Comparison of ENCODE assay signal across 1 cellular context in the genomic region with DNA sequence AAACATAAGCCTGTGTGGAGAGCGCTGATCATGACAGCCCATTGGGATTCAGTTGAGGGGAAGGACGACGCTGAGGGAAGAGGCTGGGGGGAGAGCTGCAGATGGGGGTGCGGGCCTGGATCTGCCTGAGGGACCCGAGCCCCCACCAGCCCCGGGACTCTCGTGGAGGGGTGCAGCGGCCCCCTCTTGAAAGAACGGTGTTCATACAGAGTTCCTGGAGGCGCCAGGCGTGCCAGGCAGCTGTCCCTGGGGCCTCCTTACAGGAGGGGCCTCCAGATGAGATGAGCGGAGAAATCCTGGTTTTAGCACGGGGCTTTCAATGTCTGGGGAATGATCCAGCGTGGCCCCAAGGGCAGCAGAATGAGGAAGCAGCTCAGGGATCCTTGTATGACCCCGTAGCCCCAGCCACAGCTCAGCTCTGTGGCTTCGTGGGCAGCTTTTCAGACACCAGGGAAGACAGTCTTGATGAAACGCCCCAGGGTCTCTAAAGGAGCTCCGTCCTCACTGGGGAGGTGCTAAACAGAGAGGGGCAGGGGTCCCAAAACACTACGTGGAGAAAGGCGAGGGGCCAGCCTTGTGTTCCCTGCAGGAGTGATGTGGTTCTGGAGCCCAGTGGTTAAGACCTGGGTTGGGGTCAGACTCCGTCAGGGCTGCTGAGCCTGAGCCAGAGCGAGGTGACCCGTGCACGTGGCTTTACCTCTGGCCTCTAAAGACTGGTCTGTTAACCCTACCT.
TF ChIP-seq lines count a peak whose summit lies in the region.

No MANE protein-coding gene starts in this region.

TF ChIP-seq in HepG2, 621 proteins besides CTCF, POLR2A, EP300 and RAD21:
- no peak for TF ChIP-seq SMAD1 (CRISPR knock-in tag; IDR thresholded peaks at IDR 0.05; ENCODE audit: borderline replicate concordance, low read depth)
